Comparison of ENCODE assay signal across 17 cellular contexts in the genomic region with DNA sequence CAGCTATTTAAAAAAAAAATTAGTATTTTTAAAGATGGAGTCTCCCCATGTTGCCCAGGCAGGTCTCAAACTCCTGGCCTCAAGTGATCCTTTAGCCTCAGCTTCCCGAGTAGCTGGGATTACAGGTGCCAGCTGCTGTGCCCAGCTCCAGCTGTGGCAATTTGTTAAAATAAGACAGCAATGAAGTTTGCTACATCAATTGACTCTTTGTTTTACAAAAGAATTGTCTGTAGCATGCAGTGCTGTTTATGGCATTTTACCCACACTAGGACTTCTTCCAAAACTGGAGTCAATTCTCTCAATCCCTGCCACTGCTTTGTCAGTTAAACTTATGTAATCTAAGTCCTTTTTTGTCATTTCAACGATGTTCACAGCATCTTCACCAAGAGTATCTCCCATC. TPM values are rescaled to one million over a fixed set of nuclear protein-coding genes. Genes with fewer than 3 reads are reported as not detected.
DNase-seq lines count a peak whose midpoint lies in the region; ATAC-seq, FAIRE-seq and TF ChIP-seq lines count a peak whose summit lies in the region.
"Had no signal": no experiment of that assay in that cellular context is flagged by ENCODE, and none has a peak within 500 bp of the region (broad histone marks: within the 10 kb centered on the region; RNA-seq: fewer than 3 reads in every experiment).

No MANE protein-coding gene starts in this region.

- H3K4me1 ChIP-seq in HepG2 (ENCODE audit: insufficient read depth, low read length) = no peaks in the 10 kb centered on the region

- H3K27ac ChIP-seq in substantia nigra (ENCODE audit: low read depth, low read length, poor library complexity, severe bottlenecking) (peak overlapping the region; percentile 66), HepG2 (ENCODE audit: extremely low read length, insufficient read depth, low read length) (no peak overlapping the region)
- H3K27ac ChIP-seq: C4-2B, RWPE1 had no signal

- DNase-seq in activated T-cell treated with anti-CD3 and anti-CD28 coated beads, Interleukin-2, amount 50 U/mL, for 24 hours = no peak
- no peak for DNase-seq in activated T-cell treated with anti-CD3 and anti-CD28 coated beads, Interleukin-2, amount 50 U/mL, for 1 hour
- DNase-seq in activated T-helper 2 cell treated with anti-CD3 and anti-CD28 coated beads, Interferon-gamma antibody, Interleukin-2, Interleukin-4, amounts not matched to agents 10 μg/mL and 5 μg/mL and 100 μg/mL, durations not matched to agents 14 hours and 24 hours and 36 hours (ENCODE audit: low spot score) = no peak
- peak; percentile 73 for DNase-seq in inferior parietal cortex (ENCODE audit: extremely low spot score)
- peak in 10 of 49 donors; percentile 1 to 46 (median 12) for DNase-seq in substantia nigra (lab: John Stamatoyannopoulos, UW)
- DNase-seq in NCI-H446 (lab: John Stamatoyannopoulos, UW) = no peak
- DNase-seq in HepG2 (ENCODE audit: low spot score) = no peak
- no peak for DNase-seq in NK-92 treated with Interleukin-12 subunit alpha and Interleukin-12 subunit beta, amount 100 ng/mL, for 24 hours (lab: John Stamatoyannopoulos, UW)
- DNase-seq: EL, H7, NCI-H1694, NCI-H345, NCI-H69 had no signal

- no peak for TF ChIP-seq CTCF in HepG2 (CRISPR knock-in tag; IDR thresholded peaks at IDR 0.05)

- no peaks in the 10 kb centered on the region for H3K27me3 ChIP-seq in HepG2 (ENCODE audit: control insufficient read depth in 1 of 2, insufficient read depth in 2 of 2, low read length in 2 of 2)

- no peak overlapping the region for H3K9ac ChIP-seq in HepG2 (ENCODE audit: insufficient read depth, low read depth, low read length)

- peaks cover 1 to 7% of the 10 kb centered on the region in 2 experiments; a peak in 2 of 5 replicates for H3K36me3 ChIP-seq in HepG2 (replicated peaks in 1 of 2; ENCODE audit: control insufficient read depth in 1 of 2, insufficient read depth in 2 of 2, low read length in 2 of 2)

- TF ChIP-seq EP300 in HepG2 (IDR thresholded peaks at IDR 0.05; ENCODE audit: low read depth in 2 of 2, low read length in 2 of 2) = no peak
- no peak for TF ChIP-seq EP300 in HepG2 (CRISPR knock-in tag; IDR thresholded peaks at IDR 0.05; ENCODE audit: borderline replicate concordance)

- H4K20me1 ChIP-seq in HepG2 (ENCODE audit: insufficient read depth, low read length) = no peaks in the 10 kb centered on the region

- in situ Hi-C loops in HepG2 (cut with HindIII; ENCODE audit: extremely low pct_ligation_motif_present, low pct_unique_long_range_greater_than_20kb) = no loop called here

- H3K4me3 ChIP-seq in HepG2 (replicated peaks in 1 of 3; ENCODE audit: insufficient read depth in 1 of 3, low read depth in 2 of 3, low read length in 3 of 3) = no peak overlapping the region

- 76% methylated on average over 2 of the region's 2 CpGs for WGBS in HepG2 (ENCODE audit: low lambda C conversion rate)

- no peaks in the 10 kb centered on the region for H3K9me3 Mint-ChIP-seq in activated T-cell treated with anti-CD3 and anti-CD28 coated beads, Interleukin-2, amount 50 U/mL, for 24 hours
- H3K9me3 Mint-ChIP-seq in activated T-helper 2 cell treated with anti-CD3 and anti-CD28 coated beads, Interferon-gamma antibody, Interleukin-2, Interleukin-4, amounts not matched to agents 10 μg/mL and 5 μg/mL and 100 μg/mL, durations not matched to agents 14 hours and 24 hours and 36 hours = no peaks in the 10 kb centered on the region
- H3K9me3 Mint-ChIP-seq: IgD-negative memory B cell had no signal

- no peak overlapping the region for H3K4me3 Mint-ChIP-seq in activated T-cell treated with anti-CD3 and anti-CD28 coated beads, Interleukin-2, amount 50 U/mL, for 24 hours
- H3K4me3 Mint-ChIP-seq in activated T-helper 2 cell treated with anti-CD3 and anti-CD28 coated beads, Interferon-gamma antibody, Interleukin-2, Interleukin-4, amounts not matched to agents 10 μg/mL and 5 μg/mL and 100 μg/mL, durations not matched to agents 14 hours and 24 hours and 36 hours (ENCODE audit: low read depth) = peak overlapping the region; percentile 1
- H3K4me3 Mint-ChIP-seq: IgD-negative memory B cell had no signal

- no peak for TF ChIP-seq RAD21 in HepG2 (CRISPR knock-in tag; IDR thresholded peaks at IDR 0.05)

- H3K4me2 ChIP-seq in HepG2 (ENCODE audit: low read depth, low read length) = no peak overlapping the region

- H3K36me3 Mint-ChIP-seq in activated T-cell treated with anti-CD3 and anti-CD28 coated beads, Interleukin-2, amount 50 U/mL, for 24 hours (ENCODE audit: low read depth) = peaks cover 66% of the 10 kb centered on the region
- H3K36me3 Mint-ChIP-seq in activated T-helper 2 cell treated with anti-CD3 and anti-CD28 coated beads, Interferon-gamma antibody, Interleukin-2, Interleukin-4, amounts not matched to agents 10 μg/mL and 5 μg/mL and 100 μg/mL, durations not matched to agents 14 hours and 24 hours and 36 hours (ENCODE audit: low read depth) = peaks cover 62% of the 10 kb centered on the region
- H3K36me3 Mint-ChIP-seq: IgD-negative memory B cell had no signal

- no peaks in the 10 kb centered on the region for H3K79me2 ChIP-seq in HepG2 (ENCODE audit: insufficient read depth, low read length)

- no peak for TF ChIP-seq POLR2A in HepG2 (IDR thresholded peaks at IDR 0.05; ENCODE audit: insufficient read depth in 1 of 2, low read depth in 2 of 2, low read length in 2 of 2)

- CTCF ChIA-PET in HepG2 (lab: Yijun Ruan, JAX; ENCODE audit: low intra/inter-chr PET ratio, low total read pairs) = no interaction called here

- peaks cover 36% of the 10 kb centered on the region for H3K4me1 Mint-ChIP-seq in activated T-cell treated with anti-CD3 and anti-CD28 coated beads, Interleukin-2, amount 50 U/mL, for 24 hours (ENCODE audit: low read depth)
- peaks cover 52% of the 10 kb centered on the region for H3K4me1 Mint-ChIP-seq in activated T-helper 2 cell treated with anti-CD3 and anti-CD28 coated beads, Interferon-gamma antibody, Interleukin-2, Interleukin-4, amounts not matched to agents 10 μg/mL and 5 μg/mL and 100 μg/mL, durations not matched to agents 14 hours and 24 hours and 36 hours (ENCODE audit: low read depth)
- H3K4me1 Mint-ChIP-seq: IgD-negative memory B cell had no signal

- no peak for FAIRE-seq in HepG2 (lab: Jason Lieb, UNC)
- FAIRE-seq: A204.1 had no signal

- no peak for ATAC-seq in HepG2

- no peaks in the 10 kb centered on the region for H3K27me3 Mint-ChIP-seq in activated T-cell treated with anti-CD3 and anti-CD28 coated beads, Interleukin-2, amount 50 U/mL, for 24 hours
- H3K27me3 Mint-ChIP-seq in activated T-helper 2 cell treated with anti-CD3 and anti-CD28 coated beads, Interferon-gamma antibody, Interleukin-2, Interleukin-4, amounts not matched to agents 10 μg/mL and 5 μg/mL and 100 μg/mL, durations not matched to agents 14 hours and 24 hours and 36 hours (ENCODE audit: low read depth) = no peaks in the 10 kb centered on the region
- H3K27me3 Mint-ChIP-seq: IgD-negative memory B cell had no signal

- POLR2A ChIA-PET in HepG2 (lab: Yijun Ruan, JAX) = no interaction called here

- no peak overlapping the region for H2AFZ ChIP-seq in HepG2 (ENCODE audit: low read length)

- intact Hi-C loops in activated T-helper 2 cell treated with anti-CD3 and anti-CD28 coated beads, Interferon-gamma antibody, Interleukin-2, Interleukin-4, amounts not matched to agents 10 μg/mL and 5 μg/mL and 100 μg/mL, durations not matched to agents 14 hours and 24 hours and 36 hours (cut with micrococcal nuclease) = no loop called here
- intact Hi-C loops in HepG2 (cut with micrococcal nuclease; ENCODE audit: unreplicated experiment) = no loop called here

- H3K27ac Mint-ChIP-seq in activated T-cell treated with anti-CD3 and anti-CD28 coated beads, Interleukin-2, amount 50 U/mL, for 24 hours = peak overlapping the region; percentile 45
- peak overlapping the region; percentile 72 for H3K27ac Mint-ChIP-seq in activated T-helper 2 cell treated with anti-CD3 and anti-CD28 coated beads, Interferon-gamma antibody, Interleukin-2, Interleukin-4, amounts not matched to agents 10 μg/mL and 5 μg/mL and 100 μg/mL, durations not matched to agents 14 hours and 24 hours and 36 hours
- H3K27ac Mint-ChIP-seq: IgD-negative memory B cell had no signal

- H3K9me3 ChIP-seq in HepG2 (ENCODE audit: low read length) = no peaks in the 10 kb centered on the region

- BruUV-seq in HepG2 (replicated peaks; lab: Mats Ljungman, UMichigan) = no TSS peak

TF ChIP-seq in HepG2, 621 proteins besides CTCF, POLR2A, EP300 and RAD21 (continues in another document):
- TF ChIP-seq CHD2 (IDR thresholded peaks at IDR 0.05; ENCODE audit: low read depth, low read length) (no peak), ZNF207 (IDR thresholded peaks at IDR 0.05; ENCODE audit: borderline replicate concordance) (no peak), ZNF30 (CRISPR knock-in tag; IDR thresholded peaks at IDR 0.05) (no peak), SMYD3 (CRISPR knock-in tag; IDR thresholded peaks at IDR 0.05) (no peak)

RNA-seq across cellular contexts. Expression of a gene that starts 49.3 kb away (rescaled TPM):
- total RNA-seq in activated T-helper 2 cell treated with anti-CD3 and anti-CD28 coated beads, Interferon-gamma antibody, Interleukin-2, Interleukin-4, amounts not matched to agents 10 μg/mL and 5 μg/mL and 100 μg/mL, durations not matched to agents 14 hours and 24 hours and 36 hours = 227 and 231 TPM in 2 replicates
- total RNA-seq in HepG2 (2016; rRNA removed; fragmentation: Illumina TruSeq; extraction: Trizol) = 32.0 and 32.6 TPM in 2 replicates
- 5.4 and 6.5 TPM in 2 replicates for total RNA-seq in HepG2 (2016; cell fraction: cytosol; rRNA removed; fragmentation: Illumina TruSeq; extraction: Trizol; ENCODE audit: low read depth)
- total RNA-seq in HepG2 (2016; cell fraction: insoluble cytoplasmic fraction; rRNA removed; fragmentation: Illumina TruSeq; extraction: Trizol) = 32.5 and 33.8 TPM in 2 replicates
- 11.7 and 12.3 TPM in 2 replicates for total RNA-seq in HepG2 (2016; cell fraction: membrane; rRNA removed; fragmentation: Illumina TruSeq; extraction: Trizol)
- total RNA-seq in HepG2 (2016; cell fraction: nucleus; rRNA removed; fragmentation: Illumina TruSeq; extraction: Trizol) = 28.6 and 29.3 TPM in 2 replicates
- 22.8 and 23.2 TPM in 2 replicates for polyA plus RNA-seq in HepG2 (2011; rRNA removed)
- polyA plus RNA-seq in HepG2 (2011; cell fraction: cytosol; rRNA removed) = 11.6 and 13.3 TPM in 2 replicates
- 5.7 and 6.8 TPM in 2 replicates for polyA plus RNA-seq in HepG2 (2011; cell fraction: nucleus; rRNA removed)
- 19.8 and 27.5 TPM in 2 replicates for polyA plus RNA-seq in HepG2 (2012)
- polyA plus RNA-seq in HepG2 (2016; cell fraction: cytosol; fragmentation: Illumina TruSeq; extraction: Trizol; ENCODE audit: low read depth) = 4.3 and 5.2 TPM in 2 replicates
- 27.0 and 28.4 TPM in 2 replicates for polyA plus RNA-seq in HepG2 (2016; cell fraction: insoluble cytoplasmic fraction; fragmentation: Illumina TruSeq; extraction: Trizol; ENCODE audit: low read depth)
- polyA plus RNA-seq in HepG2 (2016; cell fraction: membrane; fragmentation: Illumina TruSeq; extraction: Trizol; ENCODE audit: low read depth) = 9.5 TPM in 2 replicates
- 31.9 and 33.1 TPM in 2 replicates for polyA plus RNA-seq in HepG2 (2016; cell fraction: nucleus; fragmentation: Illumina TruSeq; extraction: Trizol; ENCODE audit: insufficient read depth, low read depth)
- polyA minus RNA-seq in HepG2 (2011; rRNA and poly(A)+ RNA removed; ENCODE audit: low replicate concordance) = 26.2 and 77.2 TPM in 2 replicates
- polyA minus RNA-seq in HepG2 (2011; cell fraction: cytosol; rRNA and poly(A)+ RNA removed) = 21.9 and 24.7 TPM in 2 replicates
- 20.2 and 23.6 TPM in 2 replicates for polyA minus RNA-seq in HepG2 (2011; cell fraction: nucleus; rRNA and poly(A)+ RNA removed)
- polyA plus RNA-seq: IgD-negative memory B cell had no signal
